Comparison of ENCODE assay signal across 1 cellular context in genomic region chr10:133113847-133114246, GRCh38.
TF ChIP-seq lines count a peak whose summit lies in the region.

No MANE protein-coding gene starts in this region.

TF ChIP-seq in H1, 55 proteins besides CTCF, POLR2A, EP300 and RAD21:
- no peak for TF ChIP-seq EZH2 (IDR thresholded peaks at IDR 0.05; ENCODE audit: low read depth, low read length, severe bottlenecking)
- no peak for TF ChIP-seq YY1 (IDR thresholded peaks at IDR 0.05; ENCODE audit: low read depth, low read length)
- TF ChIP-seq RBBP5 (IDR thresholded peaks at IDR 0.05; ENCODE audit: borderline replicate concordance, low read depth, low read length): no peak
- TF ChIP-seq BACH1 (IDR thresholded peaks at IDR 0.05; ENCODE audit: low read length): no peak
